Comparison of ENCODE assay signal across 8 cellular contexts in genomic region chr11:118609380-118610219, GRCh38. TPM values are rescaled to one million over a fixed set of nuclear protein-coding genes. Genes with fewer than 3 reads are reported as not detected.
DNase-seq lines count a peak whose midpoint lies in the region; ATAC-seq and TF ChIP-seq lines count a peak whose summit lies in the region.

No MANE protein-coding gene starts in this region.

- H3K4me1 ChIP-seq in BLaER1 (peaks cover 58% of the 10 kb centered on the region), muscle layer of duodenum (ENCODE audit: control insufficient read depth in 1 of 2, insufficient read depth in 2 of 2, low read length in 2 of 2) (peaks cover 16 to 53% of the 10 kb centered on the region in 2 donors), thymus (ENCODE audit: control insufficient read depth, insufficient read depth, low read length) (peaks cover 26% of the 10 kb centered on the region)

- H3K36me3 ChIP-seq in BLaER1 (no peaks in the 10 kb centered on the region), muscle layer of duodenum (ENCODE audit: control insufficient read depth in 1 of 2, insufficient read depth in 2 of 2, low read length in 2 of 2) (peaks cover 11 to 17% of the 10 kb centered on the region in 2 donors), thymus (ENCODE audit: control insufficient read depth, insufficient read depth) (no peaks in the 10 kb centered on the region)

- DNase-seq in dorsolateral prefrontal cortex (peak in 9 of 10 donors; percentile 64 to 88 (median 73)), NCI-H1694 treated with DMSO at 0.1 percent for 48 hours (lab: John Stamatoyannopoulos, UW) (no peak), OCI-M1 (lab: John Stamatoyannopoulos, UW) (no peak), A172 (ENCODE audit: low spot score) (no peak)

- H3K9ac ChIP-seq in BLaER1, result no peak overlapping the region

- peak overlapping the region; percentile 60 for H3K4me3 ChIP-seq in BLaER1
- H3K4me3 ChIP-seq in dorsolateral prefrontal cortex, result peak overlapping the region; percentile 42 to 91 (median 63)
- peak overlapping the region; percentile 56 to 60 for H3K4me3 ChIP-seq in muscle layer of duodenum (ENCODE audit: low read depth in 1 of 2, low read length in 2 of 2)
- peak overlapping the region; percentile 46 for H3K4me3 ChIP-seq in thymus (ENCODE audit: low read length)

- H3K9me3 ChIP-seq in BLaER1 (no peaks in the 10 kb centered on the region), muscle layer of duodenum (ENCODE audit: control insufficient read depth in 1 of 2, low read length in 2 of 2) (no peaks in the 10 kb centered on the region), thymus (ENCODE audit: control insufficient read depth) (no peaks in the 10 kb centered on the region)

- peaks cover 40% of the 10 kb centered on the region for H4K20me1 ChIP-seq in BLaER1

- intact Hi-C loops in dorsolateral prefrontal cortex (cut with DNase I), result loop anchor here (2.0 to 5.0 kb wide), 3 partner anchors 15 to 183 kb away; partner anchors contain the start of gene DDX6 (in 1 of the 2)

- 11% methylated on average over 57 of the region's 57 CpGs for WGBS in thymus

- ATAC-seq in activated CD4-positive, CD25-positive, alpha-beta regulatory T cell treated with anti-CD3 and anti-CD28 coated beads, Interleukin-2, amount 50 U/mL, for 24 hours, result peak; percentile 7 to 11

- H3K27ac ChIP-seq in BLaER1 (no peak overlapping the region), dorsolateral prefrontal cortex (peak overlapping the region; percentile 85 to 99 (median 97)), muscle layer of duodenum (ENCODE audit: low read length) (peak overlapping the region; percentile 45), thymus (ENCODE audit: low read depth) (no peak overlapping the region)

- peaks cover 94% of the 10 kb centered on the region for H3K27me3 ChIP-seq in BLaER1
- no peaks in the 10 kb centered on the region for H3K27me3 ChIP-seq in dorsolateral prefrontal cortex
- no peaks in the 10 kb centered on the region for H3K27me3 ChIP-seq in muscle layer of duodenum (ENCODE audit: low read depth, low read length)
- H3K27me3 ChIP-seq in thymus (ENCODE audit: control insufficient read depth, insufficient read depth), result peaks cover 39% of the 10 kb centered on the region

- peak in 14 of 56 donors; percentile 4 to 31 (median 18) for TF ChIP-seq CTCF in dorsolateral prefrontal cortex (IDR thresholded peaks at IDR 0.05 in 54 of 56, conservative IDR thresholded peaks at IDR 0.05 in 2 of 56; ENCODE audit: low read depth in 1 of 56, partially characterized antibody in 56 of 56)

- peak overlapping the region; percentile 81 for H3K4me2 ChIP-seq in BLaER1

RNA-seq across cellular contexts. Expression of gene PHLDB1, which starts 2.2 kb away (rescaled TPM):
- 100 to 1,000 TPM in 117 of 120 experiments, 10 to 100 TPM in 3; 68.2 to 983 (median 256) TPM for total RNA-seq in dorsolateral prefrontal cortex
- polyA plus RNA-seq in thymus, result 14.0 TPM
- total RNA-seq in A172 (2014; rRNA removed; shearing (Covaris generic)), result 87.1 and 101 TPM in 2 replicates

RNA-seq across cellular contexts. Expression of gene ARCN1, which starts 37.4 kb away (rescaled TPM):
- total RNA-seq in dorsolateral prefrontal cortex, result 100 to 1,000 TPM in 36 of 120 experiments, 10 to 100 TPM in 84; 67.9 to 122 (median 95.9) TPM
- polyA plus RNA-seq in thymus, result 75.9 TPM
- 92.7 and 102 TPM in 2 replicates for total RNA-seq in A172 (2014; rRNA removed; shearing (Covaris generic))

RNA-seq across cellular contexts. Expression of gene IFT46, which starts 43.9 kb away (rescaled TPM):
- total RNA-seq in dorsolateral prefrontal cortex, result 10 to 100 TPM; 28.5 to 49.1 (median 37.4) TPM
- polyA plus RNA-seq in thymus, result 29.2 TPM
- 34.6 and 40.5 TPM in 2 replicates for total RNA-seq in A172 (2014; rRNA removed; shearing (Covaris generic))

Comparison
In these comparisons a context has a peak if more than half of its experiments do, and no peak if none do; other contexts are left out.
1. H3K27ac ChIP-seq: peak in dorsolateral prefrontal cortex (59 of 59) and muscle layer of duodenum (single experiment); none in BLaER1 (single experiment) and thymus (single experiment).
2. DNase-seq: peak in dorsolateral prefrontal cortex (9 of 10); none in NCI-H1694 treated with DMSO at 0.1 percent for 48 hours (single experiment), OCI-M1 (single experiment) and A172 (single experiment).
3. Peak in every context shown above with its lines, with median percentiles within 50 percentile points of each other: H3K4me3 ChIP-seq.